ENCODE assay signal across 9 cellular contexts in the genomic region with DNA sequence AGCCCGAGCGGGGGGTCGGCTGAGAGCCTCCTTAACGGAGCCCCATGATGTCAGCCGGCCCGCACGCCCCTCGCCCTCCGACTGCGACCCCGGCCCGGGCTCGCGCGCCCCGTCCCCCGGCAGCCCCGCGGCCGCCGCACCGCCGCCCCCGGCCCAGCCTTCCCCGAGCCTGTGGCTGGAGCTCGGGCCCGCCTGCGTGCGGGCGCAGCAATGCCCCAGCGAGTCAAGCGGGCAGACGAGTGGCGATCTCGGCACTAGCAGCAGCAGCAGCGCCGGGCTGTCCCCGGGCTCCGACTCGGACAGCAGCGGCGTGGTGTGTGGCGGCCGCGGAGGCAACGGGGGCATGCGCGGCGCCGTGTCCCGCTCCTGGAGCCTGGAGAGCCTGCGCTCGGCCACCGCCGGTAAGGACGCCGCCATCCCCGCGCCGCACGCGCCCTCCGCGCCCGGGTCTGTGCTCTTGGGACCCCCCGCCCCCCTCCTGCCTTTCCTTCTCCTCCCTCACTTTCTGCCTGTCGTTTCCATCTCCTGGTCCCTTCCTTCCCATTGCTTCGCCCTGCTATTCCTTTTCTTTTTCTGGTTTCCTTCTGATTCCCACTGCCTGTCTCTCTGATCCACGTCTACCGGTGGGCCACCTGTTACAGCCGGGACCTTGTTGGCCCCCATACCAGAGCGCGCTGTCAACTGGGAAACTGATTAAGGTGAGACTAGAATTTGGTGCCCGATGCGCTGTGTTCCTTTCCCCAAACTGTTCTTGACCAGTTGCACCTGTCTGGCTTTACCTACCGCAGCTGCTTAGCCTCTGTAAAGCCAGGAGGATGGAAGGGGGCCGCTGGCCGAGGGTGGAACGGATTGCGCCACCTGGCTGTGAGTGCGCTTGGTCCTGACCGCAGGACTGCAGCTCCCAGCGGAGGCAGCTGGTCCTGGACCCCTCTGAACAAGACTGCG.
DNase-seq lines count a peak whose midpoint lies in the region; ATAC-seq and TF ChIP-seq lines count a peak whose summit lies in the region.
"Had no signal": no experiment of that assay in that cellular context is flagged by ENCODE, and none has a peak within 500 bp of the region (broad histone marks: within the 10 kb centered on the region; RNA-seq: fewer than 3 reads in every experiment).

No MANE protein-coding gene starts in this region.

- TF ChIP-seq POLR2A in spleen (IDR thresholded peaks at IDR 0.05), result no peak

- H3K4me1 Mint-ChIP-seq in activated CD4-positive, alpha-beta memory T cell treated with anti-CD3 and anti-CD28 coated beads for 36 hours (ENCODE audit: low read depth), result peaks cover 6% of the 10 kb centered on the region
- H3K4me1 Mint-ChIP-seq in activated CD4-positive, alpha-beta memory T cell treated with anti-CD3 and anti-CD28 coated beads, Interleukin-2, amount 10 ng/mL, durations not matched to agents 7 days and 5 days, result peaks cover 8% of the 10 kb centered on the region
- H3K4me1 Mint-ChIP-seq in stimulated activated memory B cell treated with anti-CD40 and anti-IgM and Interleukin-4, amounts not matched to agents 10 μg/mL and 1 μg/mL and 100 μg/mL, for 72 hours, result peaks cover 7% of the 10 kb centered on the region

- H3K36me3 Mint-ChIP-seq in activated CD4-positive, alpha-beta memory T cell treated with anti-CD3 and anti-CD28 coated beads for 36 hours, result no peaks in the 10 kb centered on the region
- H3K36me3 Mint-ChIP-seq in activated CD4-positive, alpha-beta memory T cell treated with anti-CD3 and anti-CD28 coated beads, Interleukin-2, amount 10 ng/mL, durations not matched to agents 7 days and 5 days (ENCODE audit: low read depth), result no peaks in the 10 kb centered on the region
- no peaks in the 10 kb centered on the region for H3K36me3 Mint-ChIP-seq in stimulated activated memory B cell treated with anti-CD40 and anti-IgM and Interleukin-4, amounts not matched to agents 10 μg/mL and 1 μg/mL and 100 μg/mL, for 72 hours

- H3K27me3 Mint-ChIP-seq in activated CD4-positive, alpha-beta memory T cell treated with anti-CD3 and anti-CD28 coated beads for 36 hours, result peaks cover 42% of the 10 kb centered on the region
- peaks cover 46% of the 10 kb centered on the region for H3K27me3 Mint-ChIP-seq in activated CD4-positive, alpha-beta memory T cell treated with anti-CD3 and anti-CD28 coated beads, Interleukin-2, amount 10 ng/mL, durations not matched to agents 7 days and 5 days
- H3K27me3 Mint-ChIP-seq in stimulated activated memory B cell treated with anti-CD40 and anti-IgM and Interleukin-4, amounts not matched to agents 10 μg/mL and 1 μg/mL and 100 μg/mL, for 72 hours, result peaks cover 79% of the 10 kb centered on the region

- peak; percentile 8 for TF ChIP-seq CTCF in RWPE2 (IDR thresholded peaks at IDR 0.05; ENCODE audit: poor library complexity, severe bottlenecking)
- TF ChIP-seq CTCF in spleen (IDR thresholded peaks at IDR 0.05 in 8 of 11, conservative IDR thresholded peaks at IDR 0.05 in 3 of 11), result no peak

- H3K9me3 ChIP-seq in RWPE2 (ENCODE audit: severe bottlenecking) (no peaks in the 10 kb centered on the region), spleen (no peaks in the 10 kb centered on the region)

- H3K27me3 ChIP-seq in RWPE2 (ENCODE audit: insufficient read depth, poor library complexity, severe bottlenecking) (peaks cover 9% of the 10 kb centered on the region), spleen (replicated peaks in 1 of 7) (peaks cover 0 to 80% (median 40%) of the 10 kb centered on the region in 7 donors)

- POLR2A ChIA-PET in activated CD4-positive, alpha-beta memory T cell treated with anti-CD3 and anti-CD28 coated beads for 36 hours (lab: Charles Lee), result no interaction called here
- POLR2A ChIA-PET in activated CD4-positive, alpha-beta memory T cell treated with anti-CD3 and anti-CD28 coated beads, Interleukin-2, amount 10 ng/mL, durations not matched to agents 7 days and 5 days (lab: Charles Lee), result no interaction called here

- H3K27ac Mint-ChIP-seq in activated CD4-positive, alpha-beta memory T cell treated with anti-CD3 and anti-CD28 coated beads for 36 hours, result no peak overlapping the region
- no peak overlapping the region for H3K27ac Mint-ChIP-seq in activated CD4-positive, alpha-beta memory T cell treated with anti-CD3 and anti-CD28 coated beads, Interleukin-2, amount 10 ng/mL, durations not matched to agents 7 days and 5 days
- H3K27ac Mint-ChIP-seq in stimulated activated memory B cell treated with anti-CD40 and anti-IgM and Interleukin-4, amounts not matched to agents 10 μg/mL and 1 μg/mL and 100 μg/mL, for 72 hours, result no peak overlapping the region

- peak overlapping the region; percentile 26 for H3K4me3 ChIP-seq in RWPE2 (ENCODE audit: severe bottlenecking)
- H3K4me3 ChIP-seq in spleen, result peak overlapping the region in 4 of 8 donors; percentile 10 to 53 (median 16)

- H3K27ac ChIP-seq in RWPE2 (ENCODE audit: poor library complexity, severe bottlenecking) (no peak overlapping the region), spleen (no peak overlapping the region)

- no peaks in the 10 kb centered on the region for H3K9me3 Mint-ChIP-seq in activated CD4-positive, alpha-beta memory T cell treated with anti-CD3 and anti-CD28 coated beads for 36 hours
- no peaks in the 10 kb centered on the region for H3K9me3 Mint-ChIP-seq in activated CD4-positive, alpha-beta memory T cell treated with anti-CD3 and anti-CD28 coated beads, Interleukin-2, amount 10 ng/mL, durations not matched to agents 7 days and 5 days
- peaks cover 2% of the 10 kb centered on the region for H3K9me3 Mint-ChIP-seq in stimulated activated memory B cell treated with anti-CD40 and anti-IgM and Interleukin-4, amounts not matched to agents 10 μg/mL and 1 μg/mL and 100 μg/mL, for 72 hours

- H3K36me3 ChIP-seq in RWPE2 (ENCODE audit: low read depth), result no peaks in the 10 kb centered on the region
- no peaks in the 10 kb centered on the region for H3K36me3 ChIP-seq in spleen

- 3 to 6% (median 5%) methylated on average over 41 to 84 of the region's 84 CpGs for WGBS in spleen, 5 donors

- CTCF ChIA-PET in activated CD4-positive, alpha-beta memory T cell treated with anti-CD3 and anti-CD28 coated beads for 36 hours (lab: Charles Lee), result interaction anchor here (0.6 to 1.5 kb wide), 2 partner anchors 167 to 1883 kb away, joined by 3 to 6 read pairs; no protein-coding TSS in a partner anchor
- CTCF ChIA-PET in activated CD4-positive, alpha-beta memory T cell treated with anti-CD3 and anti-CD28 coated beads, Interleukin-2, amount 10 ng/mL, durations not matched to agents 7 days and 5 days (lab: Charles Lee), result no interaction called here

- intact Hi-C loops in activated CD4-positive, alpha-beta memory T cell treated with anti-CD3 and anti-CD28 coated beads for 36 hours (cut with micrococcal nuclease), result loop anchor here (1.0 kb wide), 1 partner anchor 166 kb away; no protein-coding TSS in a partner anchor
- intact Hi-C loops in left cardiac atrium (cut with DNase I), result no loop called here
- intact Hi-C loops in spleen (cut with DNase I; ENCODE audit: low total_unique reads), result no loop called here

- no peak overlapping the region for H3K4me3 Mint-ChIP-seq in activated CD4-positive, alpha-beta memory T cell treated with anti-CD3 and anti-CD28 coated beads for 36 hours
- no peak overlapping the region for H3K4me3 Mint-ChIP-seq in activated CD4-positive, alpha-beta memory T cell treated with anti-CD3 and anti-CD28 coated beads, Interleukin-2, amount 10 ng/mL, durations not matched to agents 7 days and 5 days
- peak overlapping the region; percentile 65 for H3K4me3 Mint-ChIP-seq in stimulated activated memory B cell treated with anti-CD40 and anti-IgM and Interleukin-4, amounts not matched to agents 10 μg/mL and 1 μg/mL and 100 μg/mL, for 72 hours

- H3K4me1 ChIP-seq in RWPE2 (ENCODE audit: insufficient read depth, poor library complexity, severe bottlenecking), result no peaks in the 10 kb centered on the region
- H3K4me1 ChIP-seq in spleen, result peaks cover 0 to 32% (median 16%) of the 10 kb centered on the region in 6 donors

- ATAC-seq in RWPE2 (ENCODE audit: low read depth) (peak; percentile 58), left cardiac atrium (peak; percentile 61 to 71), GM21717 (IDR thresholded peaks at IDR 0.05; ENCODE audit: unreplicated experiment) (no peak)
- ATAC-seq in stimulated activated memory B cell treated with anti-CD40 and anti-IgM and Interleukin-4, amounts not matched to agents 10 μg/mL and 1 μg/mL and 100 μg/mL, for 72 hours, result no peak

- DNase-seq in activated CD4-positive, alpha-beta memory T cell treated with anti-CD3 and anti-CD28 coated beads for 36 hours, result peak; percentile 28
- no peak for DNase-seq in activated CD4-positive, alpha-beta memory T cell treated with anti-CD3 and anti-CD28 coated beads, Interleukin-2, amount 10 ng/mL, durations not matched to agents 7 days and 5 days
- DNase-seq in RWPE2 (ENCODE audit: low spot score) (no peak), left cardiac atrium (no peak), spleen (no peak), inferior parietal cortex (ENCODE audit: extremely low spot score) (no peak)
- DNase-seq: DND-41 had no signal

Comparison
In these comparisons a context has a peak if more than half of its experiments do, and no peak if none do; other contexts are left out.
1. ATAC-seq: peak in RWPE2 (single experiment) and left cardiac atrium (2 of 2); none in stimulated activated memory B cell treated with anti-CD40 and anti-IgM and Interleukin-4, amounts not matched to agents 10 μg/mL and 1 μg/mL and 100 μg/mL, for 72 hours (single experiment) and GM21717 (single experiment).